Comparison of ENCODE assay signal across 13 cellular contexts in genomic region chr19:37309834-37310575, GRCh38.
DNase-seq lines count a peak whose midpoint lies in the region; ATAC-seq and TF ChIP-seq lines count a peak whose summit lies in the region.
"Had no signal": no experiment of that assay in that cellular context is flagged by ENCODE, and none has a peak within 500 bp of the region (broad histone marks: within the 10 kb centered on the region; RNA-seq: fewer than 3 reads in every experiment).

No MANE protein-coding gene starts in this region.

- H3K36me3 ChIP-seq in thyroid gland = no peaks in the 10 kb centered on the region

- H3K4me3 Mint-ChIP-seq in memory B cell = no peak overlapping the region

- peaks cover 9% of the 10 kb centered on the region for H3K27me3 Mint-ChIP-seq in memory B cell

- intact Hi-C loops in thyroid gland (cut with DNase I) = no loop called here

- peaks cover 5 to 12% of the 10 kb centered on the region in 2 donors for H3K4me1 ChIP-seq in thyroid gland
- H3K4me1 ChIP-seq: Caco-2 had no signal

- no peak overlapping the region for H3K4me3 ChIP-seq in GM12865 (ENCODE audit: low read depth, low read length)
- no peak overlapping the region for H3K4me3 ChIP-seq in thyroid gland (replicated peaks in 1 of 3)
- H3K4me3 ChIP-seq: skin epidermis had no signal

- DNase-seq in SHP77 (lab: John Stamatoyannopoulos, UW) (peak; percentile 10 to 28), SHP77 treated with DMSO at 0.1 percent for 48 hours (lab: John Stamatoyannopoulos, UW) (no peak), GM12865 (ENCODE audit: low read depth) (peak; percentile 18), RKO (ENCODE audit: low spot score) (peak; percentile 51), memory B cell (ENCODE audit: low spot score in 2 of 2) (no peak), NCI-H146 (lab: John Stamatoyannopoulos, UW) (no peak), thyroid gland (no peak)
- DNase-seq: activated T-cell treated with anti-CD3 and anti-CD28 coated beads, Interleukin-2, amount 50 U/mL, for 1 hour; Caco-2; central memory CD4-positive, alpha-beta T cell; midbrain had no signal

- H3K36me3 Mint-ChIP-seq in memory B cell = peaks cover 4% of the 10 kb centered on the region

- H3K9me3 Mint-ChIP-seq in memory B cell = peaks cover 8% of the 10 kb centered on the region

- no peaks in the 10 kb centered on the region for H3K27me3 ChIP-seq in thyroid gland

- no peaks in the 10 kb centered on the region for H3K9me3 ChIP-seq in thyroid gland

- H3K27ac Mint-ChIP-seq in memory B cell = no peak overlapping the region

- ATAC-seq in memory B cell (ENCODE audit: low read depth) = peak; percentile 48
- no peak for ATAC-seq in HG02938 (IDR thresholded peaks at IDR 0.05; ENCODE audit: unreplicated experiment)

- peak; percentile 22 for TF ChIP-seq CTCF in GM12865 (IDR thresholded peaks at IDR 0.05; ENCODE audit: insufficient read depth, low read depth, low read length, missing control alignments)
- TF ChIP-seq CTCF in thyroid gland (IDR thresholded peaks at IDR 0.05) = no peak

- TF ChIP-seq POLR2A in thyroid gland (IDR thresholded peaks at IDR 0.05) = no peak

- WGBS in thyroid gland, 2 donors = 67 to 69% methylated on average over 7 of the region's 7 CpGs

- H3K4me1 Mint-ChIP-seq in memory B cell = peaks cover 12% of the 10 kb centered on the region

- H3K27ac ChIP-seq in thyroid gland = no peak overlapping the region
- H3K27ac ChIP-seq: skin epidermis had no signal

Comparison
In these comparisons a context has a peak if more than half of its experiments do, and no peak if none do; other contexts are left out.
1. DNase-seq: peak in SHP77 (2 of 2), GM12865 (single experiment) and RKO (single experiment); none in SHP77 treated with DMSO at 0.1 percent for 48 hours (single experiment), memory B cell (0 of 2), NCI-H146 (single experiment) and thyroid gland (0 of 2).